ENCODE assay signal across 8 cellular contexts in genomic region chr1:109239580-109240068, GRCh38. TPM values are rescaled to one million over a fixed set of nuclear protein-coding genes. Genes with fewer than 3 reads are reported as not detected.
DNase-seq lines count a peak whose midpoint lies in the region; ATAC-seq and TF ChIP-seq lines count a peak whose summit lies in the region.

No MANE protein-coding gene starts in this region.

- H3K27ac Mint-ChIP-seq in neural progenitor cell = no peak overlapping the region

- H3K4me3 Mint-ChIP-seq in neural progenitor cell = no peak overlapping the region

- H4K20me1 ChIP-seq in neural progenitor cell (ENCODE audit: low read depth) = no peaks in the 10 kb centered on the region

- H3K4me1 ChIP-seq in neural progenitor cell = peaks cover 56% of the 10 kb centered on the region

- no peaks in the 10 kb centered on the region for H3K79me2 ChIP-seq in neural progenitor cell (ENCODE audit: low read depth)

- peaks cover 7% of the 10 kb centered on the region for H3K36me3 ChIP-seq in neural progenitor cell

- DNase-seq in activated naive CD4-positive, alpha-beta T cell treated with Interleukin-2 at 50 U/mL for 16 hours = peak; percentile 34
- DNase-seq in activated naive CD4-positive, alpha-beta T cell (lab: John Stamatoyannopoulos, UW) = no peak
- peak; percentile 73 for DNase-seq in SK-MEL-5 (ENCODE audit: low read depth, low spot score)
- DNase-seq in epithelial cell of esophagus (ENCODE audit: low read depth) = peak; percentile 87
- DNase-seq in neural progenitor cell (ENCODE audit: low spot score) = peak; percentile 78

- no peaks in the 10 kb centered on the region for H3K9me3 Mint-ChIP-seq in neural progenitor cell

- peaks cover 31% of the 10 kb centered on the region for H3K4me1 Mint-ChIP-seq in neural progenitor cell

- in situ Hi-C loops in SK-MEL-5 (cut with HindIII; ENCODE audit: low pct_unique_long_range_greater_than_20kb, low sequenced_read_pairs) = no loop called here

- no peak overlapping the region for H2AFZ ChIP-seq in neural progenitor cell (replicated peaks)

- peak; percentile 76 for TF ChIP-seq CTCF in epithelial cell of esophagus (IDR thresholded peaks at IDR 0.05; ENCODE audit: insufficient read depth, low read depth, low read length, missing control alignments)
- TF ChIP-seq CTCF in neural progenitor cell (IDR thresholded peaks at IDR 0.05) = peak; percentile 71

- no peaks in the 10 kb centered on the region for H3K27me3 ChIP-seq in neural progenitor cell

- peak overlapping the region; percentile 6 for H3K27ac ChIP-seq in neural progenitor cell

- no peaks in the 10 kb centered on the region for H3K9me3 ChIP-seq in neural progenitor cell (ENCODE audit: low read depth)

- peaks cover 32% of the 10 kb centered on the region for H3K36me3 Mint-ChIP-seq in neural progenitor cell

- peaks cover 13% of the 10 kb centered on the region for H3K27me3 Mint-ChIP-seq in neural progenitor cell (ENCODE audit: insufficient read depth, low read depth)

- peak; percentile 63 for ATAC-seq in HG03354 (IDR thresholded peaks at IDR 0.05; ENCODE audit: poor library complexity, severe bottlenecking, unreplicated experiment)
- ATAC-seq in GM21619 (IDR thresholded peaks at IDR 0.05; ENCODE audit: unreplicated experiment) = no peak
- ATAC-seq in GM21528 (IDR thresholded peaks at IDR 0.05; ENCODE audit: low FRiP score, unreplicated experiment) = no peak

- H3F3A ChIP-seq in neural progenitor cell (ENCODE audit: low read depth) = peaks cover 68% of the 10 kb centered on the region

- H3K4me3 ChIP-seq in epithelial cell of esophagus (ENCODE audit: low read length) = peak overlapping the region; percentile 9
- no peak overlapping the region for H3K4me3 ChIP-seq in neural progenitor cell

- H3K4me2 ChIP-seq in neural progenitor cell = no peak overlapping the region

- no peak overlapping the region for H3K9ac ChIP-seq in neural progenitor cell

RNA-seq across cellular contexts. Expression of gene CELSR2, which starts 9.7 kb away (rescaled TPM):
- total RNA-seq in SK-MEL-5 (2014; rRNA removed; shearing (Covaris generic)) = 3.5 TPM in 2 replicates
- 15.9 and 19.4 TPM in 2 replicates for polyA plus RNA-seq in SK-MEL-5 (2015; cell fraction: cytosol; rRNA removed)
- polyA plus RNA-seq in SK-MEL-5 (2015; cell fraction: nucleus; rRNA removed) = 17.9 and 21.0 TPM in 2 replicates
- 11.1 and 26.5 TPM in 2 replicates for total RNA-seq in neural progenitor cell (ENCODE audit: low replicate concordance)

RNA-seq across cellular contexts. Expression of gene SARS1, which starts 25.9 kb away (rescaled TPM):
- 200 and 205 TPM in 2 replicates for total RNA-seq in SK-MEL-5 (2014; rRNA removed; shearing (Covaris generic))
- polyA plus RNA-seq in SK-MEL-5 (2015; cell fraction: cytosol; rRNA removed) = 226 and 241 TPM in 2 replicates
- 249 and 257 TPM in 2 replicates for polyA plus RNA-seq in SK-MEL-5 (2015; cell fraction: nucleus; rRNA removed)
- 118 and 128 TPM in 2 replicates for total RNA-seq in neural progenitor cell (ENCODE audit: low replicate concordance)

RNA-seq across cellular contexts. Expression of gene PSRC1, which starts 43.3 kb away (rescaled TPM):
- total RNA-seq in SK-MEL-5 (2014; rRNA removed; shearing (Covaris generic)) = 17.1 and 17.3 TPM in 2 replicates
- 22.7 and 29.9 TPM in 2 replicates for polyA plus RNA-seq in SK-MEL-5 (2015; cell fraction: cytosol; rRNA removed)
- 131 and 164 TPM in 2 replicates for polyA plus RNA-seq in SK-MEL-5 (2015; cell fraction: nucleus; rRNA removed)
- total RNA-seq in neural progenitor cell (ENCODE audit: low replicate concordance) = 78.1 and 134 TPM in 2 replicates

Comparison
In these comparisons a context has a peak if more than half of its experiments do, and no peak if none do; other contexts are left out.
1. DNase-seq: peak in activated naive CD4-positive, alpha-beta T cell treated with Interleukin-2 at 50 U/mL for 16 hours (single experiment), SK-MEL-5 (single experiment), epithelial cell of esophagus (single experiment) and neural progenitor cell (single experiment); none in activated naive CD4-positive, alpha-beta T cell (0 of 4).